ENCODE assay signal across 15 cellular contexts in genomic region chr18:52009958-52010357, GRCh38.
DNase-seq lines count a peak whose midpoint lies in the region; ATAC-seq lines count a peak whose summit lies in the region.
"Had no signal": no experiment of that assay in that cellular context is flagged by ENCODE, and none has a peak within 500 bp of the region (broad histone marks: within the 10 kb centered on the region; RNA-seq: fewer than 3 reads in every experiment).

No MANE protein-coding gene starts in this region.

- peaks cover 2% of the 10 kb centered on the region for H3K27me3 Mint-ChIP-seq in memory B cell
- H3K27me3 Mint-ChIP-seq: CD8-positive, alpha-beta memory T cell had no signal

- no peak overlapping the region for H3K4me3 Mint-ChIP-seq in memory B cell
- H3K4me3 Mint-ChIP-seq: CD8-positive, alpha-beta memory T cell had no signal

- H3K4me1 Mint-ChIP-seq in memory B cell, result peaks cover 7% of the 10 kb centered on the region
- H3K4me1 Mint-ChIP-seq: CD8-positive, alpha-beta memory T cell had no signal

- no peak overlapping the region for H3K27ac Mint-ChIP-seq in memory B cell
- H3K27ac Mint-ChIP-seq: CD8-positive, alpha-beta memory T cell had no signal

- peaks cover 3% of the 10 kb centered on the region for H3K9me3 Mint-ChIP-seq in memory B cell

- peak; percentile 10 for DNase-seq in NOMO-1 treated with DMSO at 0.1 percent for 48 hours (lab: John Stamatoyannopoulos, UW; ENCODE audit: unreplicated experiment)
- DNase-seq in NOMO-1 treated with dmso at 0.1 percent for 144 hours (lab: John Stamatoyannopoulos, UW; ENCODE audit: unreplicated experiment), result no peak
- peak; percentile 25 for DNase-seq in MV-4-11 (lab: John Stamatoyannopoulos, UW)
- no peak for DNase-seq in memory B cell (ENCODE audit: low spot score in 2 of 2)
- no peak for DNase-seq in SIG-M5 (lab: John Stamatoyannopoulos, UW)
- DNase-seq: 8988T; AML-193; Caco-2; CD8-positive, alpha-beta memory T cell; DMS 273 treated with DMSO at 0.1 percent for 48 hours had no signal

- peak; percentile 63 for ATAC-seq in GM18868 (IDR thresholded peaks at IDR 0.05; ENCODE audit: unreplicated experiment)
- peak; percentile 53 for ATAC-seq in memory B cell (ENCODE audit: low read depth)
- ATAC-seq in GM21515 (IDR thresholded peaks at IDR 0.05; ENCODE audit: unreplicated experiment), result no peak
- no peak for ATAC-seq in HG03025 (IDR thresholded peaks at IDR 0.05; ENCODE audit: low FRiP score, unreplicated experiment)
- ATAC-seq: HCT116, K562 had no signal

- H3K36me3 Mint-ChIP-seq in memory B cell, result no peaks in the 10 kb centered on the region
- H3K36me3 Mint-ChIP-seq: CD8-positive, alpha-beta memory T cell had no signal

Comparison
In these comparisons a context has a peak if more than half of its experiments do, and no peak if none do; other contexts are left out.
1. DNase-seq: peak in NOMO-1 treated with DMSO at 0.1 percent for 48 hours (single experiment) and MV-4-11 (single experiment); none in NOMO-1 treated with dmso at 0.1 percent for 144 hours (single experiment), memory B cell (0 of 2) and SIG-M5 (single experiment).
2. ATAC-seq: peak in GM18868 (single experiment) and memory B cell (single experiment); none in GM21515 (single experiment) and HG03025 (single experiment).